16 cellular contexts compared by ENCODE assay signal in the genomic region with DNA sequence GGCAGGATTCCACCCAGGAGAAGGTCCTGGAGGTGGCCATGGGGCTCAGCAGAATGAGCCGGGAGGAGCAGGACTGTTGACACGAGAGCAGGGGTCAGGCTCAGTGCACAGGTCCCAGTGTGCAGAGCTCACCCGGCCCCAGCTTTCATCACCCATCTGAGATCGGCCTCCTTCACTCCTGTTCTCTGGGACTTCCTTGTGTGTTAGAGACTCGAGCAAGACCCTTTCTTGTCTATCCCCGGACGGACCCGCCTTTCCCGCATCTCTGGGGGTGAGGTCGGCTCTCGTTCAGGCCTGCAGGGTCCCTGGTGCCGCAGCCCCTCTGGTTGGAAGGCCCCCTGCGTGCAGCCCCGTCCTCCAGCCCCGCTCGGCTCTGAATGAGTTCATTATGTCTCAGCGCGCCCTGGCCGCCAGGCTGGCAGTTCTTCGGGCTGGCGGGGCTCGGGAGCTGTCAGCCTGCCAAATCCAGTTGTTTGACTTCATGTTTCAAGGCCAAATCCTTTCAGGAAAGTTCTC.
DNase-seq lines count a peak whose midpoint lies in the region; ATAC-seq and TF ChIP-seq lines count a peak whose summit lies in the region.
"Had no signal": no experiment of that assay in that cellular context is flagged by ENCODE, and none has a peak within 500 bp of the region (broad histone marks: within the 10 kb centered on the region; RNA-seq: fewer than 3 reads in every experiment).

No MANE protein-coding gene starts in this region.

- POLR2A ChIA-PET in CD4-positive, alpha-beta T cell (lab: Charles Lee) = no interaction called here

- peak; percentile 49 for DNase-seq in epithelial cell of esophagus (ENCODE audit: low read depth)
- DNase-seq in activated naive CD8-positive, alpha-beta T cell treated with anti-CD3 and anti-CD28 coated beads for 36 hours = no peak
- DNase-seq in CD4-positive, alpha-beta T cell = no peak
- DNase-seq: activated CD8-positive, alpha-beta memory T cell treated with anti-CD3 and anti-CD28 coated beads for 24 hours; DND-41; foreskin melanocyte; NK-92 treated with Interleukin-12 subunit alpha and Interleukin-12 subunit beta, amount 100 ng/mL, for 24 hours; T-helper 1 cell had no signal

- no peaks in the 10 kb centered on the region for H3K79me2 ChIP-seq in OCI-LY1 (ENCODE audit: insufficient read depth, low read length)

- no peak for TF ChIP-seq CTCF in OCI-LY1 (IDR thresholded peaks at IDR 0.05; ENCODE audit: low read length)
- TF ChIP-seq CTCF in epithelial cell of esophagus (IDR thresholded peaks at IDR 0.05; ENCODE audit: insufficient read depth, low read depth, low read length, missing control alignments) = no peak
- no peak for TF ChIP-seq CTCF in CD4-positive, alpha-beta T cell (IDR thresholded peaks at IDR 0.05)

- peak overlapping the region; percentile 56 for H3K27ac ChIP-seq in OCI-LY1 (ENCODE audit: low read depth, low read length, poor library complexity, severe bottlenecking)
- H3K27ac ChIP-seq in mesodermal cell (ENCODE audit: low read depth, low read length, severe bottlenecking) = peak overlapping the region; percentile 36
- H3K27ac ChIP-seq in stomach smooth muscle (ENCODE audit: low read length) = peak overlapping the region; percentile 24
- H3K27ac ChIP-seq in CD4-positive, alpha-beta T cell (ENCODE audit: low read depth, low read length) = no peak overlapping the region
- H3K27ac ChIP-seq: breast epithelium had no signal

- no peak overlapping the region for H3K4me2 ChIP-seq in OCI-LY1 (ENCODE audit: low read length)
- H3K4me2 ChIP-seq: GM23338 had no signal

- H3K27me3 ChIP-seq in OCI-LY1 (ENCODE audit: insufficient read depth, low read length) (no peaks in the 10 kb centered on the region; the same call in 1 of the 2 replicates), stomach smooth muscle (ENCODE audit: control insufficient read depth in 1 of 2, insufficient read depth in 2 of 2, low read length in 2 of 2) (no peaks in the 10 kb centered on the region)
- H3K27me3 ChIP-seq in CD4-positive, alpha-beta T cell (ENCODE audit: control insufficient read depth, insufficient read depth, low read length) = no peaks in the 10 kb centered on the region
- H3K27me3 ChIP-seq: breast epithelium had no signal

- CTCF ChIA-PET in CD4-positive, alpha-beta T cell (lab: Charles Lee) = no interaction called here

- no peaks in the 10 kb centered on the region for H4K20me1 ChIP-seq in OCI-LY1 (ENCODE audit: insufficient read depth, low read length)

- no peaks in the 10 kb centered on the region for H3K27me3 Mint-ChIP-seq in activated naive CD8-positive, alpha-beta T cell treated with anti-CD3 and anti-CD28 coated beads for 36 hours
- H3K27me3 Mint-ChIP-seq in CD4-positive, alpha-beta T cell = no peaks in the 10 kb centered on the region
- H3K27me3 Mint-ChIP-seq: naive thymus-derived CD8-positive, alpha-beta T cell had no signal

- 91% methylated on average over 18 to 22 of the region's 22 CpGs for WGBS in mesodermal cell (ENCODE audit: insufficient coverage in 2 of 2), 2 experiments

- peaks cover 3% of the 10 kb centered on the region for H3K9me3 Mint-ChIP-seq in activated naive CD8-positive, alpha-beta T cell treated with anti-CD3 and anti-CD28 coated beads for 36 hours
- no peaks in the 10 kb centered on the region for H3K9me3 Mint-ChIP-seq in CD4-positive, alpha-beta T cell
- H3K9me3 Mint-ChIP-seq: GM23338 had no signal

- H3K4me1 ChIP-seq in OCI-LY1 (ENCODE audit: insufficient read depth, low read length, severe bottlenecking) (peaks cover 33% of the 10 kb centered on the region), mesodermal cell (ENCODE audit: control insufficient read depth, insufficient read depth, low read length, poor library complexity, severe bottlenecking) (peaks cover 9% of the 10 kb centered on the region), stomach smooth muscle (ENCODE audit: control insufficient read depth, insufficient read depth, low read length) (peaks cover 17% of the 10 kb centered on the region)

- H3K27ac Mint-ChIP-seq in activated naive CD8-positive, alpha-beta T cell treated with anti-CD3 and anti-CD28 coated beads for 36 hours = no peak overlapping the region
- no peak overlapping the region for H3K27ac Mint-ChIP-seq in CD4-positive, alpha-beta T cell
- H3K27ac Mint-ChIP-seq: GM23338; naive thymus-derived CD8-positive, alpha-beta T cell had no signal

- no peaks in the 10 kb centered on the region for H3K9me3 ChIP-seq in OCI-LY1 (ENCODE audit: low read length)
- peaks cover 7% of the 10 kb centered on the region for H3K9me3 ChIP-seq in mesodermal cell (ENCODE audit: control insufficient read depth, low read length)
- peaks cover 0 to 9% of the 10 kb centered on the region in 2 donors for H3K9me3 ChIP-seq in stomach smooth muscle (ENCODE audit: control insufficient read depth in 2 of 2, low read length in 2 of 2)
- H3K9me3 ChIP-seq in CD4-positive, alpha-beta T cell (ENCODE audit: control insufficient read depth, low read length) = no peaks in the 10 kb centered on the region
- H3K9me3 ChIP-seq: breast epithelium had no signal

- no peak overlapping the region for H3K4me3 Mint-ChIP-seq in activated naive CD8-positive, alpha-beta T cell treated with anti-CD3 and anti-CD28 coated beads for 36 hours
- H3K4me3 Mint-ChIP-seq in CD4-positive, alpha-beta T cell = no peak overlapping the region
- H3K4me3 Mint-ChIP-seq: GM23338; naive thymus-derived CD8-positive, alpha-beta T cell had no signal

- ATAC-seq in HG02588 (IDR thresholded peaks at IDR 0.05; ENCODE audit: unreplicated experiment) = no peak
- ATAC-seq in HG02870 (IDR thresholded peaks at IDR 0.05; ENCODE audit: unreplicated experiment) = no peak
- ATAC-seq in CD4-positive, alpha-beta T cell (ENCODE audit: poor library complexity) = no peak
- ATAC-seq: GM23338; naive thymus-derived CD8-positive, alpha-beta T cell had no signal

- H3K4me1 Mint-ChIP-seq in activated naive CD8-positive, alpha-beta T cell treated with anti-CD3 and anti-CD28 coated beads for 36 hours = no peaks in the 10 kb centered on the region
- no peaks in the 10 kb centered on the region for H3K4me1 Mint-ChIP-seq in CD4-positive, alpha-beta T cell (ENCODE audit: low read depth)
- H3K4me1 Mint-ChIP-seq: GM23338 had no signal

- no peak overlapping the region for H3K9ac ChIP-seq in OCI-LY1 (ENCODE audit: low read length)
- H3K9ac ChIP-seq in stomach smooth muscle (ENCODE audit: low read length in 2 of 2) = no peak overlapping the region

- H2AFZ ChIP-seq in OCI-LY1 (ENCODE audit: low read length) = no peak overlapping the region
- H2AFZ ChIP-seq: GM23338 had no signal

- peaks cover 5% of the 10 kb centered on the region for H3K36me3 Mint-ChIP-seq in activated naive CD8-positive, alpha-beta T cell treated with anti-CD3 and anti-CD28 coated beads for 36 hours
- H3K36me3 Mint-ChIP-seq in CD4-positive, alpha-beta T cell (ENCODE audit: low read depth) = peaks cover 5% of the 10 kb centered on the region

- H3K9me2 ChIP-seq in OCI-LY1 (ENCODE audit: low read depth, low read length) = no peaks in the 10 kb centered on the region

- intact Hi-C loops in CD4-positive, alpha-beta T cell (cut with DNase I, micrococcal nuclease) = no loop called here

- no peaks in the 10 kb centered on the region for H3F3A ChIP-seq in OCI-LY1 (ENCODE audit: insufficient read depth, low read length)

- H3K4me3 ChIP-seq in OCI-LY1 (ENCODE audit: low read depth, low read length, poor library complexity, severe bottlenecking) (no peak overlapping the region), epithelial cell of esophagus (ENCODE audit: low read length) (no peak overlapping the region), mesodermal cell (ENCODE audit: extremely low read depth, insufficient read depth, low read length, poor library complexity, severe bottlenecking) (no peak overlapping the region), stomach smooth muscle (ENCODE audit: low read length in 2 of 2) (peak overlapping the region in 1 of 2 donors; percentile 22)
- H3K4me3 ChIP-seq: GM23338 had no signal

- H3K36me3 ChIP-seq in OCI-LY1 (ENCODE audit: insufficient read depth, low read length) = no peaks in the 10 kb centered on the region
- no peaks in the 10 kb centered on the region for H3K36me3 ChIP-seq in mesodermal cell (ENCODE audit: control insufficient read depth, insufficient read depth, low read length)
- no peaks in the 10 kb centered on the region for H3K36me3 ChIP-seq in stomach smooth muscle (ENCODE audit: control insufficient read depth in 2 of 2, insufficient read depth in 2 of 2, low read length in 2 of 2)
- H3K36me3 ChIP-seq: breast epithelium had no signal
